1 cellular context compared by ENCODE assay signal in genomic region chr13:99797716-99798115, GRCh38.
TF ChIP-seq lines count a peak whose summit lies in the region.

No MANE protein-coding gene starts in this region.

TF ChIP-seq in GM23338, 12 proteins besides CTCF, POLR2A, EP300 and RAD21 (continued from another document):
- TF ChIP-seq, protein P1, sequence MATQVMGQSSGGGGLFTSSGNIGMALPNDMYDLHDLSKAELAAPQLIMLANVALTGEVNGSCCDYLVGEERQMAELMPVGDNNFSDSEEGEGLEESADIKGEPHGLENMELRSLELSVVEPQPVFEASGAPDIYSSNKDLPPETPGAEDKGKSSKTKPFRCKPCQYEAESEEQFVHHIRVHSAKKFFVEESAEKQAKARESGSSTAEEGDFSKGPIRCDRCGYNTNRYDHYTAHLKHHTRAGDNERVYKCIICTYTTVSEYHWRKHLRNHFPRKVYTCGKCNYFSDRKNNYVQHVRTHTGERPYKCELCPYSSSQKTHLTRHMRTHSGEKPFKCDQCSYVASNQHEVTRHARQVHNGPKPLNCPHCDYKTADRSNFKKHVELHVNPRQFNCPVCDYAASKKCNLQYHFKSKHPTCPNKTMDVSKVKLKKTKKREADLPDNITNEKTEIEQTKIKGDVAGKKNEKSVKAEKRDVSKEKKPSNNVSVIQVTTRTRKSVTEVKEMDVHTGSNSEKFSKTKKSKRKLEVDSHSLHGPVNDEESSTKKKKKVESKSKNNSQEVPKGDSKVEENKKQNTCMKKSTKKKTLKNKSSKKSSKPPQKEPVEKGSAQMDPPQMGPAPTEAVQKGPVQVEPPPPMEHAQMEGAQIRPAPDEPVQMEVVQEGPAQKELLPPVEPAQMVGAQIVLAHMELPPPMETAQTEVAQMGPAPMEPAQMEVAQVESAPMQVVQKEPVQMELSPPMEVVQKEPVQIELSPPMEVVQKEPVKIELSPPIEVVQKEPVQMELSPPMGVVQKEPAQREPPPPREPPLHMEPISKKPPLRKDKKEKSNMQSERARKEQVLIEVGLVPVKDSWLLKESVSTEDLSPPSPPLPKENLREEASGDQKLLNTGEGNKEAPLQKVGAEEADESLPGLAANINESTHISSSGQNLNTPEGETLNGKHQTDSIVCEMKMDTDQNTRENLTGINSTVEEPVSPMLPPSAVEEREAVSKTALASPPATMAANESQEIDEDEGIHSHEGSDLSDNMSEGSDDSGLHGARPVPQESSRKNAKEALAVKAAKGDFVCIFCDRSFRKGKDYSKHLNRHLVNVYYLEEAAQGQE (IDR thresholded peaks at IDR 0.05; ENCODE audit: unreplicated experiment): peak; percentile 13
